In genomic region chr18:34222396-34223163, GRCh38 we compare ENCODE assay signal across 8 cellular contexts. TPM values are rescaled to one million over a fixed set of nuclear protein-coding genes. Genes with fewer than 3 reads are reported as not detected.
A peak's percentile ranks its signal among the peaks of the same experiment; 100 is the strongest.
DNase-seq lines count a peak whose midpoint lies in the region; ATAC-seq and TF ChIP-seq lines count a peak whose summit lies in the region.
"Had no signal": no experiment of that assay in that cellular context is flagged by ENCODE, and none has a peak within 500 bp of the region (broad histone marks: within the 10 kb centered on the region; RNA-seq: fewer than 3 reads in every experiment).

No MANE protein-coding gene starts in this region.

- dilution Hi-C loops in mammary epithelial cell (cut with HindIII; ENCODE audit: low sequenced_read_pairs), result no loop called here

- TF ChIP-seq POLR2A in testis (IDR thresholded peaks at IDR 0.05), result no peak

- 1% methylated on average over 27 of the region's 66 CpGs for WGBS in mammary epithelial cell (ENCODE audit: low coverage, missing lambda C conversion rate)
- WGBS in testis, 2 donors, result 0 to 1% methylated on average over 3 to 66 of the region's 66 CpGs

- H2AFZ ChIP-seq in mammary epithelial cell (ENCODE audit: low read depth, low read length), result peak overlapping the region; percentile 77

- ATAC-seq in GM21717 (IDR thresholded peaks at IDR 0.05; ENCODE audit: unreplicated experiment) (peak; percentile 65), left colon (peak; percentile 40)
- no peak for ATAC-seq in CD8-positive, alpha-beta T cell

- in situ Hi-C loops in mammary epithelial cell (cut with MboI; ENCODE audit: low sequenced_read_pairs in 2 of 2), result no loop called here

- H3K9me3 ChIP-seq in mammary epithelial cell (replicated peaks; ENCODE audit: insufficient read depth, low read length) (no peaks in the 10 kb centered on the region), testis (no peaks in the 10 kb centered on the region)
- H3K9me3 ChIP-seq in effector memory CD4-positive, alpha-beta T cell (ENCODE audit: control insufficient read depth, low read length), result no peaks in the 10 kb centered on the region
- H3K9me3 ChIP-seq in CD8-positive, alpha-beta T cell (ENCODE audit: low read length), result no peaks in the 10 kb centered on the region

- H4K20me1 ChIP-seq in mammary epithelial cell (ENCODE audit: insufficient read depth, low read length), result no peaks in the 10 kb centered on the region

- intact Hi-C loops in mammary epithelial cell (cut with micrococcal nuclease) (loop anchor here (10.0 kb wide), 1 partner anchor 98 kb away; no protein-coding TSS in a partner anchor), left colon (cut with DNase I, micrococcal nuclease) (no loop called here), testis (cut with DNase I; ENCODE audit: low total_unique reads) (no loop called here)
- intact Hi-C loops in CD8-positive, alpha-beta T cell (cut with DNase I, micrococcal nuclease), result no loop called here

- H3K4me1 Mint-ChIP-seq in CD8-positive, alpha-beta T cell (ENCODE audit: low read depth), result no peaks in the 10 kb centered on the region

- H3K27me3 ChIP-seq in mammary epithelial cell (ENCODE audit: insufficient read depth, low read length) (peaks cover 47% of the 10 kb centered on the region), testis (no peaks in the 10 kb centered on the region)
- no peaks in the 10 kb centered on the region for H3K27me3 ChIP-seq in effector memory CD4-positive, alpha-beta T cell (replicated peaks; ENCODE audit: control insufficient read depth, insufficient read depth, low read length, poor library complexity, severe bottlenecking)
- H3K27me3 ChIP-seq in CD8-positive, alpha-beta T cell (ENCODE audit: insufficient read depth, low read length), result peaks cover 2% of the 10 kb centered on the region

- DNase-seq in NCI-H2081 treated with DMSO at 0.1 percent for 48 hours (lab: John Stamatoyannopoulos, UW), result peak; percentile 57
- peak; percentile 38 for DNase-seq in mammary epithelial cell
- peak in 1 of 2 donors; percentile 32 for DNase-seq in left colon
- peak; percentile 14 for DNase-seq in testis
- no peak for DNase-seq in effector memory CD4-positive, alpha-beta T cell
- DNase-seq in CD8-positive, alpha-beta T cell, result no peak

- H3K79me2 ChIP-seq in mammary epithelial cell (ENCODE audit: insufficient read depth, low read length), result no peaks in the 10 kb centered on the region

- H3K4me3 ChIP-seq in mammary epithelial cell (replicated peaks in 1 of 3; ENCODE audit: insufficient read depth in 1 of 3, low read depth in 2 of 3, low read length in 3 of 3) (peak overlapping the region; percentile 16 to 33 (median 29)), testis (peak overlapping the region; percentile 34 to 56)
- H3K4me3 ChIP-seq in effector memory CD4-positive, alpha-beta T cell (ENCODE audit: insufficient read depth, low read depth, low read length, poor library complexity, severe bottlenecking), result no peak overlapping the region
- no peak overlapping the region for H3K4me3 ChIP-seq in CD8-positive, alpha-beta T cell (ENCODE audit: low read depth, low read length)

- no peak overlapping the region for H3K4me3 Mint-ChIP-seq in CD8-positive, alpha-beta T cell

- TF ChIP-seq CTCF in mammary epithelial cell (conservative IDR thresholded peaks at IDR 0.05 in 1 of 2, IDR thresholded peaks at IDR 0.05 in 1 of 2; ENCODE audit: extremely low read depth in 1 of 2, insufficient read depth in 1 of 2, low read depth in 1 of 2, low read length in 2 of 2), result no peak
- no peak for TF ChIP-seq CTCF in testis (IDR thresholded peaks at IDR 0.05)
- TF ChIP-seq CTCF in CD8-positive, alpha-beta T cell (IDR thresholded peaks at IDR 0.05), result no peak

- H3K36me3 ChIP-seq in mammary epithelial cell (ENCODE audit: insufficient read depth, low read length), result no peaks in the 10 kb centered on the region
- H3K36me3 ChIP-seq in testis (ENCODE audit: low read depth, missing control alignments), result no peaks in the 10 kb centered on the region
- H3K36me3 ChIP-seq in effector memory CD4-positive, alpha-beta T cell (ENCODE audit: control insufficient read depth, insufficient read depth, low read length), result no peaks in the 10 kb centered on the region
- H3K36me3 ChIP-seq in CD8-positive, alpha-beta T cell (ENCODE audit: insufficient read depth, low read length), result no peaks in the 10 kb centered on the region

- BruUV-seq in mammary epithelial cell (replicated peaks; lab: Mats Ljungman, UMichigan), result no TSS peak

- H3K4me1 ChIP-seq in mammary epithelial cell (ENCODE audit: insufficient read depth, low read length), result peaks cover 27% of the 10 kb centered on the region
- H3K4me1 ChIP-seq in testis, result peaks cover 6% of the 10 kb centered on the region
- H3K4me1 ChIP-seq in effector memory CD4-positive, alpha-beta T cell (ENCODE audit: control insufficient read depth, insufficient read depth, low read length, poor library complexity, severe bottlenecking), result no peaks in the 10 kb centered on the region
- H3K4me1 ChIP-seq in CD8-positive, alpha-beta T cell (ENCODE audit: insufficient read depth, low read length), result no peaks in the 10 kb centered on the region

- H3K36me3 Mint-ChIP-seq in CD8-positive, alpha-beta T cell, result no peaks in the 10 kb centered on the region

- H3K9ac ChIP-seq in mammary epithelial cell (ENCODE audit: insufficient read depth, low read length), result no peak overlapping the region

- POLR2A ChIA-PET in CD8-positive, alpha-beta T cell (lab: Charles Lee), result no interaction called here

- peak overlapping the region; percentile 77 for H3K4me2 ChIP-seq in mammary epithelial cell (ENCODE audit: insufficient read depth, low read depth, low read length)

- CTCF ChIA-PET in mammary epithelial cell (lab: Charles Lee; ENCODE audit: low non-redundant PET), result no interaction called here
- CTCF ChIA-PET in CD8-positive, alpha-beta T cell (lab: Charles Lee), result no interaction called here

- no peak overlapping the region for H3K27ac Mint-ChIP-seq in CD8-positive, alpha-beta T cell

- H3K27ac ChIP-seq in mammary epithelial cell (ENCODE audit: insufficient read depth, low read depth, low read length) (no peak overlapping the region), testis (no peak overlapping the region)
- no peak overlapping the region for H3K27ac ChIP-seq in effector memory CD4-positive, alpha-beta T cell (ENCODE audit: insufficient read depth, low read length, poor library complexity, severe bottlenecking)
- H3K27ac ChIP-seq in CD8-positive, alpha-beta T cell (ENCODE audit: low read depth, low read length), result no peak overlapping the region
- H3K27ac ChIP-seq: skin epidermis had no signal

- peaks cover 23% of the 10 kb centered on the region for H3K27me3 Mint-ChIP-seq in CD8-positive, alpha-beta T cell (ENCODE audit: low read depth)

- no peaks in the 10 kb centered on the region for H3K9me3 Mint-ChIP-seq in CD8-positive, alpha-beta T cell

RNA-seq across cellular contexts. Expression of gene NOL4, which starts 2.1 kb away (rescaled TPM):
- total RNA-seq in mammary epithelial cell (under 1 TPM in 1 of 2 donors, not detected in 1; 0.33 TPM), left colon (1 to 10 TPM; 1.3 to 1.8 TPM), testis (10 to 100 TPM; 17.2 to 24.5 TPM)
- polyA plus RNA-seq in mammary epithelial cell (not detected), testis (ENCODE audit: insufficient read depth, low read depth, low replicate concordance) (58.8 TPM)
- not detected for polyA minus RNA-seq in mammary epithelial cell
- total RNA-seq in CD8-positive, alpha-beta T cell, result not detected

Comparison
In these comparisons a context has a peak if more than half of its experiments do, and no peak if none do; other contexts are left out.
1. DNase-seq: peak in NCI-H2081 treated with DMSO at 0.1 percent for 48 hours (single experiment), mammary epithelial cell (single experiment) and testis (single experiment); none in effector memory CD4-positive, alpha-beta T cell (0 of 3) and CD8-positive, alpha-beta T cell (0 of 7).
2. H3K4me3 ChIP-seq: peak in mammary epithelial cell (3 of 3) and testis (2 of 2); none in effector memory CD4-positive, alpha-beta T cell (single experiment) and CD8-positive, alpha-beta T cell (single experiment).
3. RNA of gene NOL4, which starts 2.1 kb away (total RNA-seq): 17.2 to 24.5 TPM in testis; 1.3 to 1.8 TPM in left colon, 0.33 TPM in mammary epithelial cell and not detected in CD8-positive, alpha-beta T cell; every median in the first group is over 4 times any median in the second.